ENCODE assay signal across 1 cellular context in genomic region chr17:41537990-41538389, GRCh38.
A peak's percentile ranks its signal among the peaks of the same experiment; 100 is the strongest.
TF ChIP-seq lines count a peak whose summit lies in the region.

No MANE protein-coding gene starts in this region.

TF ChIP-seq in HepG2, 621 proteins besides CTCF, POLR2A, EP300 and RAD21:
- TF ChIP-seq ZNF362 (CRISPR knock-in tag; IDR thresholded peaks at IDR 0.05; ENCODE audit: borderline replicate concordance): 0 out of 2 replicates have a peak, but pooled peaks have one; percentile 27
- no peak for TF ChIP-seq ZBTB49 (CRISPR knock-in tag; IDR thresholded peaks at IDR 0.05; ENCODE audit: borderline replicate concordance)
- TF ChIP-seq SAP130 (CRISPR knock-in tag; IDR thresholded peaks at IDR 0.05; ENCODE audit: low read depth): no peak
- TF ChIP-seq CEBPG (CRISPR knock-in tag; IDR thresholded peaks at IDR 0.05): peak; percentile 20; the same call in 1 of the 2 replicates
